13 cellular contexts compared by ENCODE assay signal in the genomic region with DNA sequence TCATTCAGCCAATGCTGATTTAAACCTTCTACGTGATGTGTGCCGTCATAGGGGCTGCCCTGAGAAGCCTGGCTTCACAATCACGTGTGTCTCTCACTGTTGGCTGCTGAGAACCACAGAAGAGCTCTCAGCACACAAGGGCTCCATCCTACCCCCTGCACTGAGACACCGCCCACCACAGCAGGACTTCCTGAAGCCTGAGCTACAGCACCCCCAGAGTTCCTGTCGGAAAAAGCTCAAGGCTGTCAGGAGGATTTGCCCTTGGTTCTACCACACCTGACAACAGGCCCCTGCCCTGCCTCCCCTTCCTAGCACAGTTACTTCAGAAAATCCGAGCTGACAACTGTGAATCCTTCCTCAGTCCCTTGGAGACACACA.
DNase-seq lines count a peak whose midpoint lies in the region; ATAC-seq and TF ChIP-seq lines count a peak whose summit lies in the region.
"Had no signal": no experiment of that assay in that cellular context is flagged by ENCODE, and none has a peak within 500 bp of the region (broad histone marks: within the 10 kb centered on the region; RNA-seq: fewer than 3 reads in every experiment).

No MANE protein-coding gene starts in this region.

- H3K27me3 Mint-ChIP-seq in activated T-cell treated with anti-CD3 and anti-CD28 coated beads, Interleukin-2, amount 50 U/mL, for 72 hours (ENCODE audit: low read depth): no peaks in the 10 kb centered on the region
- H3K27me3 Mint-ChIP-seq in activated T-cell treated with anti-CD3 and anti-CD28 coated beads, Interleukin-2, amount 50 U/mL, for 24 hours: no peaks in the 10 kb centered on the region

- H3K4me3 ChIP-seq in choroid plexus epithelial cell (ENCODE audit: low read depth, low read length): no peak overlapping the region
- H3K4me3 ChIP-seq in HAP-1: no peak overlapping the region
- H3K4me3 ChIP-seq: prostate gland had no signal

- H3K9me3 Mint-ChIP-seq in activated T-cell treated with anti-CD3 and anti-CD28 coated beads, Interleukin-2, amount 50 U/mL, for 72 hours: no peaks in the 10 kb centered on the region
- H3K9me3 Mint-ChIP-seq in activated T-cell treated with anti-CD3 and anti-CD28 coated beads, Interleukin-2, amount 50 U/mL, for 24 hours: no peaks in the 10 kb centered on the region

- no peaks in the 10 kb centered on the region for H3K36me3 ChIP-seq in HAP-1 (replicated peaks)
- H3K36me3 ChIP-seq: prostate gland had no signal

- ATAC-seq in activated T-cell treated with anti-CD3 and anti-CD28 coated beads, Interleukin-2, amount 50 U/mL, for 72 hours (replicated peaks in 1 of 2): peak; percentile 19 to 37

- in situ Hi-C loops in HAP-1 (cut with MboI; ENCODE audit: low sequenced_read_pairs): no loop called here

- H3K36me3 Mint-ChIP-seq in activated T-cell treated with anti-CD3 and anti-CD28 coated beads, Interleukin-2, amount 50 U/mL, for 72 hours (ENCODE audit: insufficient read depth in 2 of 2): peaks cover 0 to 2% of the 10 kb centered on the region in 2 donors
- peaks cover 23% of the 10 kb centered on the region for H3K36me3 Mint-ChIP-seq in activated T-cell treated with anti-CD3 and anti-CD28 coated beads, Interleukin-2, amount 50 U/mL, for 24 hours (ENCODE audit: low read depth)

- H3K27ac Mint-ChIP-seq in activated T-cell treated with anti-CD3 and anti-CD28 coated beads, Interleukin-2, amount 50 U/mL, for 72 hours: no peak overlapping the region
- no peak overlapping the region for H3K27ac Mint-ChIP-seq in activated T-cell treated with anti-CD3 and anti-CD28 coated beads, Interleukin-2, amount 50 U/mL, for 24 hours

- peak overlapping the region in 1 of 2 donors; percentile 6 for H3K4me3 Mint-ChIP-seq in activated T-cell treated with anti-CD3 and anti-CD28 coated beads, Interleukin-2, amount 50 U/mL, for 72 hours
- no peak overlapping the region for H3K4me3 Mint-ChIP-seq in activated T-cell treated with anti-CD3 and anti-CD28 coated beads, Interleukin-2, amount 50 U/mL, for 24 hours

- H3K4me1 ChIP-seq in HAP-1: no peaks in the 10 kb centered on the region
- H3K4me1 ChIP-seq: prostate gland had no signal

- DNase-seq in activated T-cell treated with anti-CD3 and anti-CD28 coated beads, Interleukin-2, amount 50 U/mL, for 72 hours: peak in 1 of 2 donors; percentile 20
- no peak for DNase-seq in activated T-cell treated with anti-CD3 and anti-CD28 coated beads, Interleukin-2, amount 50 U/mL, for 24 hours
- peak; percentile 24 for DNase-seq in NCI-H2107 treated with DMSO at 0.1 percent for 48 hours (lab: John Stamatoyannopoulos, UW; ENCODE audit: unreplicated experiment)
- peak; percentile 31 for DNase-seq in choroid plexus epithelial cell (ENCODE audit: low read depth)
- DNase-seq in retina: peak; percentile 45
- no peak for DNase-seq in HAP-1 (ENCODE audit: low spot score in 2 of 2)
- DNase-seq in NOMO-1 treated with dmso at 0.1 percent for 144 hours (lab: John Stamatoyannopoulos, UW; ENCODE audit: unreplicated experiment): no peak
- no peak for DNase-seq in KG1 (lab: John Stamatoyannopoulos, UW)
- DNase-seq: DMS53; NCI-H1436 treated with DMSO at 0.1 percent for 48 hours; NCI-H748 treated with DMSO at 0.1 percent for 48 hours; stimulated activated CD8-positive, alpha-beta memory T cell treated with anti-CD3 and anti-CD28 coated beads, Interleukin-4, amount 100 ng/mL, for 48 hours had no signal

- H3K27me3 ChIP-seq in HAP-1 (ENCODE audit: low read depth): no peaks in the 10 kb centered on the region

- H3K4me1 Mint-ChIP-seq in activated T-cell treated with anti-CD3 and anti-CD28 coated beads, Interleukin-2, amount 50 U/mL, for 72 hours (ENCODE audit: low read depth): peaks cover 54% of the 10 kb centered on the region
- H3K4me1 Mint-ChIP-seq in activated T-cell treated with anti-CD3 and anti-CD28 coated beads, Interleukin-2, amount 50 U/mL, for 24 hours (ENCODE audit: low read depth): peaks cover 55% of the 10 kb centered on the region

- TF ChIP-seq CTCF in choroid plexus epithelial cell (conservative IDR thresholded peaks at IDR 0.05; ENCODE audit: low read depth, low read length): no peak

- H3K9me3 ChIP-seq in HAP-1: no peaks in the 10 kb centered on the region
- H3K9me3 ChIP-seq: prostate gland had no signal

Comparison
In these comparisons a context has a peak if more than half of its experiments do, and no peak if none do; other contexts are left out.
1. DNase-seq: peak in NCI-H2107 treated with DMSO at 0.1 percent for 48 hours (single experiment), choroid plexus epithelial cell (single experiment) and retina (single experiment); none in activated T-cell treated with anti-CD3 and anti-CD28 coated beads, Interleukin-2, amount 50 U/mL, for 24 hours (single experiment), HAP-1 (0 of 2), NOMO-1 treated with dmso at 0.1 percent for 144 hours (single experiment) and KG1 (single experiment).